18 cellular contexts compared by ENCODE assay signal in genomic region chr11:15651782-15652181, GRCh38.
A peak's percentile ranks its signal among the peaks of the same experiment; 100 is the strongest.
DNase-seq lines count a peak whose midpoint lies in the region; ATAC-seq and TF ChIP-seq lines count a peak whose summit lies in the region.
"Had no signal": no experiment of that assay in that cellular context is flagged by ENCODE, and none has a peak within 500 bp of the region (broad histone marks: within the 10 kb centered on the region; RNA-seq: fewer than 3 reads in every experiment).

No MANE protein-coding gene starts in this region.

- H3K27me3 ChIP-seq in GM23338 (ENCODE audit: insufficient read depth), result 0 out of 2 replicates have a peak, but pooled peaks cover 4% of the 10 kb centered on the region
- peaks cover 49% of the 10 kb centered on the region for H3K27me3 ChIP-seq in skeletal muscle satellite cell (ENCODE audit: control insufficient read depth, insufficient read depth, low read length)

- no peaks in the 10 kb centered on the region for H3K79me2 ChIP-seq in GM23338 (replicated peaks; ENCODE audit: insufficient read depth)
- H3K79me2 ChIP-seq: parathyroid adenoma had no signal

- no peak for TF ChIP-seq CTCF in GM23338 (conservative IDR thresholded peaks at IDR 0.05; ENCODE audit: low read depth in 2 of 2)
- TF ChIP-seq CTCF in coronary artery (IDR thresholded peaks at IDR 0.05), result no peak

- H2AFZ ChIP-seq in GM23338, result no peak overlapping the region
- H2AFZ ChIP-seq: parathyroid adenoma had no signal

- H3K4me1 ChIP-seq in GM23338 (ENCODE audit: insufficient read depth) (peaks cover 16% of the 10 kb centered on the region; the same call in 1 of the 2 replicates), skeletal muscle satellite cell (ENCODE audit: control insufficient read depth, insufficient read depth, low read length) (peaks cover 15% of the 10 kb centered on the region)
- H3K4me1 ChIP-seq: parathyroid adenoma had no signal

- no peaks in the 10 kb centered on the region for H3K9me3 ChIP-seq in skeletal muscle satellite cell (replicated peaks; ENCODE audit: low read length)

- H3K4me3 Mint-ChIP-seq in GM23338, result no peak overlapping the region
- H3K4me3 Mint-ChIP-seq: activated B cell treated with CpG ODN at 0.5 μM for 24 hours; T-helper 1 cell treated with Interleukin-12 subunit alpha and Interleukin-12 subunit beta and Interleukin-4 antibody, amounts not matched to agents 30 μg/mL and 1 μg/mL, for 36 hours had no signal

- DNase-seq in GM23338 (ENCODE audit: low spot score) (no peak), coronary artery (ENCODE audit: low spot score) (no peak), midbrain (lab: John Stamatoyannopoulos, UW) (peak; percentile 7), HT-29 (ENCODE audit: low spot score) (no peak), iPS-NIHi11 (ENCODE audit: low spot score) (no peak)
- DNase-seq: activated B cell treated with CpG ODN at 0.5 μM for 24 hours; activated CD8-positive, alpha-beta memory T cell treated with anti-CD3 and anti-CD28 coated beads for 24 hours; amniotic stem cell; COR-L47; NCI-H146; stimulated activated naive CD8-positive, alpha-beta T cell treated with anti-CD3 and anti-CD28 coated beads, Interleukin-15, Interleukin-2, amounts not matched to agents 100 U/mL and 50 U/mL, for 24 hours had no signal

- H3K4me3 ChIP-seq in GM23338, result no peak overlapping the region
- H3K4me3 ChIP-seq in coronary artery, result peak overlapping the region; percentile 61
- peak overlapping the region; percentile 57 for H3K4me3 ChIP-seq in skeletal muscle satellite cell (ENCODE audit: low read length)
- H3K4me3 ChIP-seq: GM12878 had no signal

- H3K9me3 Mint-ChIP-seq in GM23338, result no peaks in the 10 kb centered on the region; the same call in 2 of the 3 replicates
- H3K9me3 Mint-ChIP-seq: activated B cell treated with CpG ODN at 0.5 μM for 24 hours; T-helper 1 cell treated with Interleukin-12 subunit alpha and Interleukin-12 subunit beta and Interleukin-4 antibody, amounts not matched to agents 30 μg/mL and 1 μg/mL, for 36 hours had no signal

- peak overlapping the region; percentile 37 for H3K9ac ChIP-seq in skeletal muscle satellite cell (ENCODE audit: low read depth, low read length)
- H3K9ac ChIP-seq: parathyroid adenoma had no signal

- H3F3A ChIP-seq in GM23338 (replicated peaks; ENCODE audit: low read depth), result peaks cover 4% of the 10 kb centered on the region; the same call in 1 of the 2 replicates

- H3K36me3 ChIP-seq in GM23338 (ENCODE audit: insufficient read depth) (no peaks in the 10 kb centered on the region), skeletal muscle satellite cell (ENCODE audit: insufficient read depth, low read length) (no peaks in the 10 kb centered on the region)

- no peak overlapping the region for H3K27ac ChIP-seq in GM23338 (ENCODE audit: low read depth)
- H3K27ac ChIP-seq in coronary artery, result peak overlapping the region; percentile 15 to 59
- H3K27ac ChIP-seq: epithelial cell of prostate, parathyroid adenoma had no signal

- no peaks in the 10 kb centered on the region for H3K36me3 Mint-ChIP-seq in GM23338 (ENCODE audit: low read depth)

- H3K27ac Mint-ChIP-seq in GM23338, result no peak overlapping the region
- H3K27ac Mint-ChIP-seq: activated B cell treated with CpG ODN at 0.5 μM for 24 hours; T-helper 1 cell treated with Interleukin-12 subunit alpha and Interleukin-12 subunit beta and Interleukin-4 antibody, amounts not matched to agents 30 μg/mL and 1 μg/mL, for 36 hours had no signal

- no peaks in the 10 kb centered on the region for H4K20me1 ChIP-seq in GM23338 (replicated peaks; ENCODE audit: insufficient read depth)

- H3K27me3 Mint-ChIP-seq in GM23338 (ENCODE audit: insufficient read depth, low read depth, poor library complexity), result peaks cover 9% of the 10 kb centered on the region

- peak; percentile 3; the same call in 1 of the 3 replicates for ATAC-seq in GM23338
- ATAC-seq in HG03025 (IDR thresholded peaks at IDR 0.05; ENCODE audit: low FRiP score, unreplicated experiment), result no peak
- no peak for ATAC-seq in HG02970 (IDR thresholded peaks at IDR 0.05; ENCODE audit: low FRiP score, unreplicated experiment)
- ATAC-seq: GM12878; stimulated activated naive CD8-positive, alpha-beta T cell treated with anti-CD3 and anti-CD28 coated beads, Interleukin-15, Interleukin-2, amounts not matched to agents 100 U/mL and 50 U/mL, for 24 hours had no signal

- H3K4me2 ChIP-seq in GM23338, result no peak overlapping the region
- H3K4me2 ChIP-seq in skeletal muscle satellite cell (ENCODE audit: low read length), result peak overlapping the region; percentile 94

- peaks cover 21% of the 10 kb centered on the region for H3K4me1 Mint-ChIP-seq in GM23338
- H3K4me1 Mint-ChIP-seq: activated B cell treated with CpG ODN at 0.5 μM for 24 hours had no signal

- no peaks in the 10 kb centered on the region for H3K9me2 ChIP-seq in GM23338 (ENCODE audit: insufficient read depth)

TF ChIP-seq in GM23338, 12 proteins besides CTCF, POLR2A, EP300 and RAD21 (continues in another document):
- no peak for TF ChIP-seq REST (IDR thresholded peaks at IDR 0.05; ENCODE audit: unreplicated experiment)
